In genomic region chr19:16285769-16286564, GRCh38 we compare ENCODE assay signal across 8 cellular contexts. TPM values are rescaled to one million over a fixed set of nuclear protein-coding genes. Genes with fewer than 3 reads are reported as not detected.
A peak's percentile ranks its signal among the peaks of the same experiment; 100 is the strongest.
DNase-seq lines count a peak whose midpoint lies in the region; ATAC-seq and TF ChIP-seq lines count a peak whose summit lies in the region.

No MANE protein-coding gene starts in this region.

- H3K4me3 ChIP-seq in HUES6 (ENCODE audit: low read depth, low read length) (no peak overlapping the region), SJCRH30 (peak overlapping the region; percentile 41), lower leg skin (ENCODE audit: low read depth, poor library complexity, severe bottlenecking) (no peak overlapping the region)

- H3K4me1 ChIP-seq in HUES6 (ENCODE audit: control insufficient read depth, insufficient read depth, low read length) (peaks cover 7% of the 10 kb centered on the region; the same call in 1 of the 2 replicates), SJCRH30 (peaks cover 26% of the 10 kb centered on the region; the same call in 1 of the 2 replicates)

- intact Hi-C loops in left cardiac atrium (cut with DNase I) (loop anchor here in 1 of 2 donors (5.0 kb wide), 1 partner anchor 36 kb away; the partner anchor contains the start of gene KLF2), lower leg skin (cut with DNase I; ENCODE audit: low total_unique reads) (no loop called here)

- ATAC-seq in left cardiac atrium (peak in 1 of 2 donors; percentile 13), HG02938 (IDR thresholded peaks at IDR 0.05; ENCODE audit: unreplicated experiment) (no peak), HG02678 (IDR thresholded peaks at IDR 0.05; ENCODE audit: unreplicated experiment) (no peak)

- no peaks in the 10 kb centered on the region for H3K36me3 ChIP-seq in HUES6 (ENCODE audit: control insufficient read depth, insufficient read depth, low read length)
- no peaks in the 10 kb centered on the region for H3K36me3 ChIP-seq in SJCRH30

- TF ChIP-seq POLR2A in lower leg skin (IDR thresholded peaks at IDR 0.05) = no peak

- TF ChIP-seq CTCF in lower leg skin (IDR thresholded peaks at IDR 0.05) = no peak

- DNase-seq in SJCRH30 = peak; percentile 74 to 81
- DNase-seq in left cardiac atrium = peak; percentile 60
- peak; percentile 69 for DNase-seq in retina
- DNase-seq in lower leg skin (ENCODE audit: low spot score in 2 of 2) = no peak
- no peak for DNase-seq in cerebellar cortex (ENCODE audit: low spot score)

- H3K9me3 ChIP-seq in HUES6 (ENCODE audit: control insufficient read depth, insufficient read depth, low read depth, low read length) = no peaks in the 10 kb centered on the region
- H3K9me3 ChIP-seq in SJCRH30 (replicated peaks) = no peaks in the 10 kb centered on the region

- 28 to 29% methylated on average over 22 to 24 of the region's 24 CpGs for WGBS in lower leg skin, 2 donors

- H3K27ac ChIP-seq in HUES6 (ENCODE audit: low read depth, low read length) = no peak overlapping the region
- peak overlapping the region; percentile 35; the same call in 1 of the 2 replicates for H3K27ac ChIP-seq in SJCRH30

- H3K9ac ChIP-seq in HUES6 (ENCODE audit: low read length) = peak overlapping the region; percentile 11

- H3K27me3 ChIP-seq in HUES6 (ENCODE audit: control insufficient read depth, insufficient read depth, low read length) = no peaks in the 10 kb centered on the region; the same call in 1 of the 2 replicates
- H3K27me3 ChIP-seq in SJCRH30 = peaks cover 3% of the 10 kb centered on the region; the same call in 1 of the 2 replicates

RNA-seq across cellular contexts. Expression of gene KLF2, which starts 38.7 kb away (rescaled TPM):
- total RNA-seq in SJCRH30 (2014; rRNA removed; shearing (Covaris generic)) = 2.3 and 4.1 TPM in 2 replicates
- 10 to 100 TPM; 66.4 to 77.5 TPM for total RNA-seq in left cardiac atrium
- 10 to 100 TPM; 12.6 to 27.5 (median 19.9) TPM for total RNA-seq in lower leg skin

Comparison
In these comparisons a context has a peak if more than half of its experiments do, and no peak if none do; other contexts are left out.
1. DNase-seq: peak in SJCRH30 (2 of 2), left cardiac atrium (single experiment) and retina (single experiment); none in lower leg skin (0 of 2) and cerebellar cortex (single experiment).